In genomic region chr15:73699249-73700040, GRCh38 we compare ENCODE assay signal across 1 cellular context.
TF ChIP-seq lines count a peak whose summit lies in the region.

No MANE protein-coding gene starts in this region.

TF ChIP-seq in WTC11, 78 proteins besides CTCF, POLR2A, EP300 and RAD21 (continued from another document):
- TF ChIP-seq ZNF425 (CRISPR knock-in tag; conservative IDR thresholded peaks at IDR 0.05), result no peak
- 0 out of 2 replicates have a peak, but pooled peaks have one; percentile 28 for TF ChIP-seq GTF2I (CRISPR knock-in tag; conservative IDR thresholded peaks at IDR 0.05)
